In the genomic region with DNA sequence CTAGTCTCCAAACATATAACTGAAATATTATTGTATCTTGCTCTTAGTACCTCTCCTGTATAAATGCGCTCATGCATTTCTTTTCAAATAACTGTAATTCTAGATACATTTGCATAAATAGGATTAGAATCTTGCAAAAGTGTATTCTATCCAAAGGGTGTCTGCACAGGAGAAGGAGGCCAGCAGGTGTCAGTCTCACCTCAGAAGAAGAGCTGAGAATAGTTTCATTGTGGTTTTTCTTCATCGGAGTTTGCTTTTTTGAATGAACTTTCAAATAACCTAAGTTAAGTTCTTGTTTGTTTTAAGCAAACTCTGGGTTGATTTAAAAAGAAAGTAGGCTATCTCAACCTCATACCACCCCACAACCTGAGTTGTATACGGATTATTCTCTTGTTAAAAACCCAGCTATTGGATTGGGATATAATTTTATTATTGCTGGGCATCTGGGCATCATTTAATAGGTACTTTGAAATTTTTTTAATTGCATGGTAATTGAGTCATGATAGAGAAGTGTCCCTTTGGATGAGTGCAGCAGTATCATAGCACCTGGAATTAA, we compare ENCODE assay signal across 8 cellular contexts.
DNase-seq lines count a peak whose midpoint lies in the region; ATAC-seq, FAIRE-seq and TF ChIP-seq lines count a peak whose summit lies in the region.

No MANE protein-coding gene starts in this region.

- FAIRE-seq in urothelium cell line (lab: Jason Lieb, UNC) = no peak

- H3K4me1 ChIP-seq in HEK293 (ENCODE audit: control insufficient read depth, insufficient read depth, low read length) = 0 out of 2 replicates have a peak, but pooled peaks cover 3% of the 10 kb centered on the region

- DNase-seq in GM10248 (ENCODE audit: extremely low spot score) (peak; percentile 15), NCI-H226 (peak; percentile 43), brain microvascular endothelial cell (peak; percentile 76), kidney epithelial cell (ENCODE audit: low read depth) (no peak), urothelium cell line (ENCODE audit: low spot score) (peak; percentile 49)

- CTCF ChIA-PET in GM10248 (lab: Yijun Ruan, JAX) = interaction anchor here (0.7 to 2.8 kb wide), 9 partner anchors 11 to 1257 kb away, joined by 3 to 20 read pairs (median 4); no protein-coding TSS in a partner anchor
- CTCF ChIA-PET in HEK293 (lab: Yijun Ruan, JAX) = interaction anchor here (0.5 to 9.4 kb wide), 55 partner anchors 10 to 1290 kb away, joined by 3 to 141 read pairs (median 4); no protein-coding TSS in a partner anchor

- POLR2A ChIA-PET in GM10248 (lab: Yijun Ruan, JAX) (no interaction called here), HEK293 (lab: Yijun Ruan, JAX) (no interaction called here)

- no peaks in the 10 kb centered on the region for H3K27me3 ChIP-seq in brain microvascular endothelial cell (replicated peaks)
- H3K27me3 ChIP-seq in kidney epithelial cell (ENCODE audit: control insufficient read depth, insufficient read depth, low read length) = no peaks in the 10 kb centered on the region

- no peak overlapping the region for H3K27ac ChIP-seq in HEK293 (ENCODE audit: extremely low read depth, low read depth, low read length)
- H3K27ac ChIP-seq in brain microvascular endothelial cell = peak overlapping the region; percentile 10

- no peak for ATAC-seq in HG03565 (IDR thresholded peaks at IDR 0.05; ENCODE audit: unreplicated experiment)
- ATAC-seq in GM21723 (IDR thresholded peaks at IDR 0.05; ENCODE audit: unreplicated experiment) = no peak

- TF ChIP-seq CTCF in GM10248 (IDR thresholded peaks at IDR 0.05; ENCODE audit: control extremely low read depth, extremely low read depth, low read depth, missing control alignments) (peak; percentile 46), HEK293 (tag by site-specific recombination; IDR thresholded peaks at IDR 0.05) (peak; percentile 40; the same call in 1 of the 2 replicates), brain microvascular endothelial cell (IDR thresholded peaks at IDR 0.05; ENCODE audit: low read depth, low read length, missing control alignments) (peak; percentile 87), kidney epithelial cell (IDR thresholded peaks at IDR 0.05; ENCODE audit: insufficient read depth, low read length, poor library complexity, severe bottlenecking) (peak; percentile 83)

- H3K4me3 ChIP-seq in HEK293 (ENCODE audit: low read depth, low read length) (no peak overlapping the region), brain microvascular endothelial cell (ENCODE audit: low read depth, low read length) (no peak overlapping the region), kidney epithelial cell (ENCODE audit: low read depth, low read length) (no peak overlapping the region)

- H3K9me3 ChIP-seq in HEK293 (ENCODE audit: control insufficient read depth, insufficient read depth, low read depth, low read length) = no peaks in the 10 kb centered on the region

- in situ Hi-C loops in brain microvascular endothelial cell (cut with HindIII; ENCODE audit: low pct_ligation_motif_present, low sequenced_read_pairs) = no loop called here

- H3K36me3 ChIP-seq in HEK293 (ENCODE audit: control insufficient read depth in 2 of 2, insufficient read depth in 1 of 2, low read length in 2 of 2) (no peaks in the 10 kb centered on the region), brain microvascular endothelial cell (replicated peaks) (no peaks in the 10 kb centered on the region), kidney epithelial cell (ENCODE audit: control insufficient read depth, insufficient read depth, low read length) (no peaks in the 10 kb centered on the region)

TF ChIP-seq in HEK293, 187 proteins besides CTCF, POLR2A, EP300 and RAD21:
- no peak for TF ChIP-seq ZFP41 (tag by site-specific recombination; IDR thresholded peaks at IDR 0.05; ENCODE audit: borderline replicate concordance)
- TF ChIP-seq ZSCAN30 (tag by site-specific recombination; IDR thresholded peaks at IDR 0.05) = no peak
- no peak for TF ChIP-seq ZFP3 (tag by site-specific recombination; IDR thresholded peaks at IDR 0.05; ENCODE audit: low read depth)
- TF ChIP-seq SCRT1 (tag by site-specific recombination; IDR thresholded peaks at IDR 0.05; ENCODE audit: borderline replicate concordance) = no peak
- TF ChIP-seq, protein P1, sequence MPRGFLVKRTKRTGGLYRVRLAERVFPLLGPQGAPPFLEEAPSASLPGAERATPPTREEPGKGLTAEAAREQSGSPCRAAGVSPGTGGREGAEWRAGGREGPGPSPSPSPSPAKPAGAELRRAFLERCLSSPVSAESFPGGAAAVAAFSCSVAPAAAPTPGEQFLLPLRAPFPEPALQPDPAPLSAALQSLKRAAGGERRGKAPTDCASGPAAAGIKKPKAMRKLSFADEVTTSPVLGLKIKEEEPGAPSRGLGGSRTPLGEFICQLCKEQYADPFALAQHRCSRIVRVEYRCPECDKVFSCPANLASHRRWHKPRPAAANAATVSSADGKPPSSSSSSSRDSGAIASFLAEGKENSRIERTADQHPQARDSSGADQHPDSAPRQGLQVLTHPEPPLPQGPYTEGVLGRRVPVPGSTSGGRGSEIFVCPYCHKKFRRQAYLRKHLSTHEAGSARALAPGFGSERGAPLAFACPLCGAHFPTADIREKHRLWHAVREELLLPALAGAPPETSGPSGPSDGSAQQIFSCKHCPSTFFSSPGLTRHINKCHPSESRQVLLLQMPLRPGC (tag by site-specific recombination; IDR thresholded peaks at IDR 0.05) = no peak
- no peak for TF ChIP-seq ZBTB8A (tag by site-specific recombination; IDR thresholded peaks at IDR 0.05)
- TF ChIP-seq ZNF571 (tag by site-specific recombination; IDR thresholded peaks at IDR 0.05) = no peak
- no peak for TF ChIP-seq EGR2 (tag by site-specific recombination; IDR thresholded peaks at IDR 0.05; ENCODE audit: low read depth)
- TF ChIP-seq SALL2 (tag by site-specific recombination; IDR thresholded peaks at IDR 0.05; ENCODE audit: borderline replicate concordance) = no peak
- no peak for TF ChIP-seq WT1 (tag by site-specific recombination; IDR thresholded peaks at IDR 0.05)
- TF ChIP-seq, protein P2, sequence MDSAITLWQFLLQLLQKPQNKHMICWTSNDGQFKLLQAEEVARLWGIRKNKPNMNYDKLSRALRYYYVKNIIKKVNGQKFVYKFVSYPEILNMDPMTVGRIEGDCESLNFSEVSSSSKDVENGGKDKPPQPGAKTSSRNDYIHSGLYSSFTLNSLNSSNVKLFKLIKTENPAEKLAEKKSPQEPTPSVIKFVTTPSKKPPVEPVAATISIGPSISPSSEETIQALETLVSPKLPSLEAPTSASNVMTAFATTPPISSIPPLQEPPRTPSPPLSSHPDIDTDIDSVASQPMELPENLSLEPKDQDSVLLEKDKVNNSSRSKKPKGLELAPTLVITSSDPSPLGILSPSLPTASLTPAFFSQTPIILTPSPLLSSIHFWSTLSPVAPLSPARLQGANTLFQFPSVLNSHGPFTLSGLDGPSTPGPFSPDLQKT (IDR thresholded peaks at IDR 0.05; ENCODE audit: borderline replicate concordance, low read depth, low read length) = no peak
- no peak for TF ChIP-seq ZNF514 (tag by site-specific recombination; IDR thresholded peaks at IDR 0.05)
- TF ChIP-seq ZNF214 (tag by site-specific recombination; IDR thresholded peaks at IDR 0.05; ENCODE audit: borderline replicate concordance) = no peak
- TF ChIP-seq ZNF501 (tag by site-specific recombination; IDR thresholded peaks at IDR 0.05) = no peak
- TF ChIP-seq ZNF211 (tag by site-specific recombination; IDR thresholded peaks at IDR 0.05; ENCODE audit: low read depth) = no peak
- TF ChIP-seq ZNF660 (tag by site-specific recombination; IDR thresholded peaks at IDR 0.05) = peak; percentile 25; the same call in 1 of the 2 replicates
- TF ChIP-seq ZNF654 (tag by site-specific recombination; IDR thresholded peaks at IDR 0.05; ENCODE audit: low read depth) = peak; percentile 94
